Comparison of ENCODE assay signal across 1 cellular context in the genomic region with DNA sequence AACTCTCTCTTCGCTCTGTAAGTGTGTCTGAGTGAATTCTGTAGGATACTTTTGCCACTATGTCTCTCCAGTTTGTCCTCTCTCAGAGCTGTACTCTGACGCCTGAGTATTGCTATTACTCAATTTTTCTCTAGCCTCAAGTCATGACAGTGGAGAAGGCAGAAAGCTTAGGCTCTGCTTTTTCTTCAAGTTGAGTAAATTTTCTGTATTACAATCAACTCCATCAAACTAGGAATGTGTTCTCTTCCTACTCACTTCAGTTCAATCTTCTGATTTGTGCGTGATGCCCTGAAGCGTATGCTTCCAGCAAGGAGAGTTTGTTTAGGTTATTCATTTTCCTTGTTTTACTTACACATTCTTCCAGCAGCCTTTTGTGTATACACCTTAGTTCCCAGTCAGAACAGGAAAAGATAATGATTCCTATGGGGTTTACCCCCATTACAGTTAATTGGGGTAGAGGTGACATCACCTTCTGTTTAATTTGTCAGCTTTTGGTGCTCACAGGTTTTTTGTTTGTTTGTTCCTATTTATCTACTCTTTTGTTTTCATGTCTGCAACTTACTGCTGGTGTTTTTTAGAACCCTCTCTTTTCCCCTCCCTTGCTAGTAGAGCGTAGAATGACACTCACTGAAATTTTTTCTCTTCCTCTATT.
TF ChIP-seq lines count a peak whose summit lies in the region.

No MANE protein-coding gene starts in this region.

TF ChIP-seq in H1, 55 proteins besides CTCF, POLR2A, EP300 and RAD21 (continued from another document):
- TF ChIP-seq, protein P1, sequence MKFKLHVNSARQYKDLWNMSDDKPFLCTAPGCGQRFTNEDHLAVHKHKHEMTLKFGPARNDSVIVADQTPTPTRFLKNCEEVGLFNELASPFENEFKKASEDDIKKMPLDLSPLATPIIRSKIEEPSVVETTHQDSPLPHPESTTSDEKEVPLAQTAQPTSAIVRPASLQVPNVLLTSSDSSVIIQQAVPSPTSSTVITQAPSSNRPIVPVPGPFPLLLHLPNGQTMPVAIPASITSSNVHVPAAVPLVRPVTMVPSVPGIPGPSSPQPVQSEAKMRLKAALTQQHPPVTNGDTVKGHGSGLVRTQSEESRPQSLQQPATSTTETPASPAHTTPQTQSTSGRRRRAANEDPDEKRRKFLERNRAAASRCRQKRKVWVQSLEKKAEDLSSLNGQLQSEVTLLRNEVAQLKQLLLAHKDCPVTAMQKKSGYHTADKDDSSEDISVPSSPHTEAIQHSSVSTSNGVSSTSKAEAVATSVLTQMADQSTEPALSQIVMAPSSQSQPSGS (IDR thresholded peaks at IDR 0.05; ENCODE audit: low read length), result no peak
- TF ChIP-seq CTBP2 (IDR thresholded peaks at IDR 0.05; ENCODE audit: borderline replicate concordance, insufficient read depth, insufficient read length, low read length) (no peak), CHD1 (IDR thresholded peaks at IDR 0.05; ENCODE audit: low read depth, low read length) (no peak), SAP30 (IDR thresholded peaks at IDR 0.05; ENCODE audit: insufficient read depth, insufficient replicate concordance, low read length) (no peak), BRCA1 (IDR thresholded peaks at IDR 0.05; ENCODE audit: low read depth, low read length) (no peak), SIX5 (IDR thresholded peaks at IDR 0.05; ENCODE audit: low read depth, low read length) (no peak), BCL11A (IDR thresholded peaks at IDR 0.05; ENCODE audit: low read depth in 2 of 2, low read length in 2 of 2) (no peak)
